In genomic region chr10:63229192-63229591, GRCh38 we compare ENCODE assay signal across 26 cellular contexts.
DNase-seq lines count a peak whose midpoint lies in the region; ATAC-seq, FAIRE-seq and TF ChIP-seq lines count a peak whose summit lies in the region.
"Had no signal": no experiment of that assay in that cellular context is flagged by ENCODE, and none has a peak within 500 bp of the region (broad histone marks: within the 10 kb centered on the region; RNA-seq: fewer than 3 reads in every experiment).

No MANE protein-coding gene starts in this region.

- peaks cover 5% of the 10 kb centered on the region for H3K36me3 Mint-ChIP-seq in activated naive CD4-positive, alpha-beta T cell treated with anti-CD3 and anti-CD28 coated beads, Interleukin-2, amount 50 U/mL, for 24 hours
- peaks cover 12% of the 10 kb centered on the region for H3K36me3 Mint-ChIP-seq in activated naive CD4-positive, alpha-beta T cell treated with anti-CD3 and anti-CD28 coated beads, Interleukin-2, amount 10 ng/mL, durations not matched to agents 7 days and 5 days
- H3K36me3 Mint-ChIP-seq in Calu3 (ENCODE audit: insufficient read depth, unreplicated experiment), result peaks cover 13% of the 10 kb centered on the region

- no peaks in the 10 kb centered on the region for H3K27me3 Mint-ChIP-seq in activated naive CD4-positive, alpha-beta T cell treated with anti-CD3 and anti-CD28 coated beads, Interleukin-2, amount 50 U/mL, for 24 hours
- no peaks in the 10 kb centered on the region for H3K27me3 Mint-ChIP-seq in activated naive CD4-positive, alpha-beta T cell treated with anti-CD3 and anti-CD28 coated beads, Interleukin-2, amount 10 ng/mL, durations not matched to agents 7 days and 5 days
- H3K27me3 Mint-ChIP-seq in Calu3 (ENCODE audit: unreplicated experiment), result no peaks in the 10 kb centered on the region
- H3K27me3 Mint-ChIP-seq: CD4-positive, CD25-positive, alpha-beta regulatory T cell had no signal

- H4K20me1 ChIP-seq in K562 (replicated peaks; ENCODE audit: control insufficient read depth, insufficient read depth, low read length) (no peaks in the 10 kb centered on the region), smooth muscle cell (ENCODE audit: low read depth) (peaks cover 100% of the 10 kb centered on the region)

- no peak for ATAC-seq in K562
- ATAC-seq: A549, GM12878, GM23338, HepG2, Right ventricle myocardium inferior had no signal

- H3K9ac ChIP-seq in K562 (ENCODE audit: insufficient read depth in 1 of 2, low read depth in 2 of 2, low read length in 2 of 2), result no peak overlapping the region
- H3K9ac ChIP-seq in smooth muscle cell (ENCODE audit: low read depth), result no peak overlapping the region

- no peak for TF ChIP-seq POLR2A in K562 (conservative IDR thresholded peaks at IDR 0.05)

- no peaks in the 10 kb centered on the region for H3K9me1 ChIP-seq in K562 (ENCODE audit: control insufficient read depth, insufficient read depth, low read length)

- H3K4me1 Mint-ChIP-seq in activated naive CD4-positive, alpha-beta T cell treated with anti-CD3 and anti-CD28 coated beads, Interleukin-2, amount 50 U/mL, for 24 hours, result peaks cover 87% of the 10 kb centered on the region
- H3K4me1 Mint-ChIP-seq in activated naive CD4-positive, alpha-beta T cell treated with anti-CD3 and anti-CD28 coated beads, Interleukin-2, amount 10 ng/mL, durations not matched to agents 7 days and 5 days, result peaks cover 47% of the 10 kb centered on the region
- peaks cover 19% of the 10 kb centered on the region for H3K4me1 Mint-ChIP-seq in Calu3 (ENCODE audit: low read depth, unreplicated experiment)

- H3F3A ChIP-seq in smooth muscle cell (ENCODE audit: low read depth), result no peaks in the 10 kb centered on the region

- H3K9me3 Mint-ChIP-seq in activated naive CD4-positive, alpha-beta T cell treated with anti-CD3 and anti-CD28 coated beads, Interleukin-2, amount 50 U/mL, for 24 hours, result no peaks in the 10 kb centered on the region
- no peaks in the 10 kb centered on the region for H3K9me3 Mint-ChIP-seq in activated naive CD4-positive, alpha-beta T cell treated with anti-CD3 and anti-CD28 coated beads, Interleukin-2, amount 10 ng/mL, durations not matched to agents 7 days and 5 days
- H3K9me3 Mint-ChIP-seq in Calu3 (ENCODE audit: low read depth, unreplicated experiment), result no peaks in the 10 kb centered on the region
- H3K9me3 Mint-ChIP-seq: CD4-positive, CD25-positive, alpha-beta regulatory T cell; GM23338 had no signal

- no peak for TF ChIP-seq RAD21 in K562 (CRISPR knock-in tag; conservative IDR thresholded peaks at IDR 0.05 in 1 of 2, IDR thresholded peaks at IDR 0.05 in 1 of 2)

- H3K79me2 ChIP-seq in K562 (ENCODE audit: control insufficient read depth, insufficient read depth, low read length) (peaks cover 95% of the 10 kb centered on the region), smooth muscle cell (ENCODE audit: low read depth) (peaks cover 100% of the 10 kb centered on the region)

- H3K36me3 ChIP-seq in K562 (ENCODE audit: control insufficient read depth, insufficient read depth, low read length) (peaks cover 2% of the 10 kb centered on the region; the same call in 1 of the 3 replicates), smooth muscle cell (ENCODE audit: low read depth) (peaks cover 2% of the 10 kb centered on the region), MG63 (no peaks in the 10 kb centered on the region)
- H3K36me3 ChIP-seq: HAP-1, SJSA1 had no signal

- 68% methylated on average over 4 of the region's 4 CpGs for WGBS in K562 (ENCODE audit: insufficient coverage, low coverage, missing lambda C conversion rate)
- 78% methylated on average over 4 of the region's 4 CpGs for WGBS in smooth muscle cell (ENCODE audit: low lambda C conversion rate)

- H3K4me2 ChIP-seq in K562 (ENCODE audit: insufficient read depth, low read length), result no peak overlapping the region
- no peak overlapping the region for H3K4me2 ChIP-seq in smooth muscle cell
- H3K4me2 ChIP-seq: A549, GM23338 had no signal

- no peak for DNase-seq in activated naive CD4-positive, alpha-beta T cell treated with anti-CD3 and anti-CD28 coated beads, Interleukin-2, amount 10 ng/mL, durations not matched to agents 7 days and 5 days
- DNase-seq in Calu3 (no peak), K562 (ENCODE audit: extremely low read depth in 1 of 4, low spot score in 3 of 4) (no peak), smooth muscle cell (lab: John Stamatoyannopoulos, UW; ENCODE audit: unreplicated experiment) (no peak), NOMO-1 (lab: John Stamatoyannopoulos, UW; ENCODE audit: unreplicated experiment in 2 of 2) (no peak), MG63 (no peak)
- DNase-seq: CD4-positive, CD25-positive, alpha-beta regulatory T cell; COR-L47; DMS 273 treated with DMSO at 0.1 percent for 48 hours; DMS79 treated with DMSO at 0.1 percent for 48 hours; KBM-7; NCI-H1105; NCI-H1694; NCI-H2081; NCI-H2171 treated with DMSO at 0.1 percent for 48 hours; NCI-H524 treated with DMSO at 0.1 percent for 48 hours; NCI-H82 had no signal

- TF ChIP-seq CTCF in Calu3 (IDR thresholded peaks at IDR 0.05; ENCODE audit: unreplicated experiment) (no peak), K562 (IDR thresholded peaks at IDR 0.05 in 2 of 3, conservative IDR thresholded peaks at IDR 0.05 in 1 of 3; ENCODE audit: insufficient read depth in 2 of 3, low read depth in 1 of 3, low read length in 3 of 3) (no peak), smooth muscle cell (IDR thresholded peaks at IDR 0.05; ENCODE audit: borderline replicate concordance, insufficient read depth, poor library complexity, severe bottlenecking) (no peak)

- H3K4me1 ChIP-seq in K562 (replicated peaks in 1 of 2; ENCODE audit: control insufficient read depth in 2 of 2, insufficient read depth in 2 of 2, low read length in 2 of 2) (peaks cover 10 to 22% of the 10 kb centered on the region in 2 experiments), smooth muscle cell (ENCODE audit: low read depth) (no peaks in the 10 kb centered on the region)
- H3K4me1 ChIP-seq: HAP-1, SJSA1 had no signal

- H3K9me3 ChIP-seq in K562 (replicated peaks; ENCODE audit: control insufficient read depth, insufficient read depth, low read depth, low read length), result no peaks in the 10 kb centered on the region
- no peaks in the 10 kb centered on the region for H3K9me3 ChIP-seq in smooth muscle cell (replicated peaks; ENCODE audit: low read depth)
- no peaks in the 10 kb centered on the region for H3K9me3 ChIP-seq in MG63
- H3K9me3 ChIP-seq: A549, HAP-1, SJSA1 had no signal

- in situ Hi-C loops in K562 (cut with MboI), result no loop called here

- intact Hi-C loops in Calu3 (cut with micrococcal nuclease; ENCODE audit: unreplicated experiment) (no loop called here), K562 (cut with micrococcal nuclease) (no loop called here)

- H3K4me3 ChIP-seq in K562 (no peak overlapping the region), smooth muscle cell (no peak overlapping the region), MG63 (no peak overlapping the region)
- H3K4me3 ChIP-seq: A549, GM12878, GM23338, HAP-1, SJSA1 had no signal

- CTCF ChIA-PET in activated naive CD4-positive, alpha-beta T cell treated with anti-CD3 and anti-CD28 coated beads, Interleukin-2, amount 10 ng/mL, durations not matched to agents 7 days and 5 days (lab: Charles Lee), result no interaction called here
- CTCF ChIA-PET in Calu3 (lab: Charles Lee), result no interaction called here
- CTCF ChIA-PET in K562 (lab: Yijun Ruan, JAX; ENCODE audit: low intra/inter-chr PET ratio), result no interaction called here

- H2AFZ ChIP-seq in K562 (ENCODE audit: low read depth, low read length), result no peak overlapping the region
- H2AFZ ChIP-seq in smooth muscle cell (ENCODE audit: low read depth), result no peak overlapping the region
- H2AFZ ChIP-seq: GM23338 had no signal

- POLR2A ChIA-PET in K562 (lab: Yijun Ruan, JAX), result interaction anchor here (1.7 kb wide), 1 partner anchor 12 kb away, joined by 7 read pairs; no protein-coding TSS in a partner anchor

- BruUV-seq in Calu3 (replicated peaks; lab: Mats Ljungman, UMichigan) (no TSS peak), K562 (replicated peaks; lab: Mats Ljungman, UMichigan) (no TSS peak)

- no peak for FAIRE-seq in K562 (lab: Jason Lieb, UNC)
- FAIRE-seq: A549, GM12878, HepG2 had no signal

- H3K27ac ChIP-seq in K562 (ENCODE audit: extremely low read depth, low read depth, low read length), result no peak overlapping the region
- H3K27ac ChIP-seq in smooth muscle cell (ENCODE audit: low read depth), result peak overlapping the region; percentile 17
- H3K27ac ChIP-seq: A549, HL-60, SJSA1 had no signal

- H3K27ac Mint-ChIP-seq in activated naive CD4-positive, alpha-beta T cell treated with anti-CD3 and anti-CD28 coated beads, Interleukin-2, amount 50 U/mL, for 24 hours, result peak overlapping the region; percentile 30
- H3K27ac Mint-ChIP-seq in activated naive CD4-positive, alpha-beta T cell treated with anti-CD3 and anti-CD28 coated beads, Interleukin-2, amount 10 ng/mL, durations not matched to agents 7 days and 5 days, result no peak overlapping the region
- peak overlapping the region; percentile 64 for H3K27ac Mint-ChIP-seq in Calu3 (ENCODE audit: unreplicated experiment)
- H3K27ac Mint-ChIP-seq: GM23338 had no signal

- no peak for TF ChIP-seq EP300 in K562 (IDR thresholded peaks at IDR 0.05; ENCODE audit: low read length)

- H3K27me3 ChIP-seq in K562 (ENCODE audit: control insufficient read depth in 2 of 2, insufficient read depth in 2 of 2, low read length in 2 of 2), result no peaks in the 10 kb centered on the region
- H3K27me3 ChIP-seq in smooth muscle cell (ENCODE audit: low read depth), result no peaks in the 10 kb centered on the region
- no peaks in the 10 kb centered on the region for H3K27me3 ChIP-seq in MG63
- H3K27me3 ChIP-seq: SJSA1 had no signal

- H3K4me3 Mint-ChIP-seq in activated naive CD4-positive, alpha-beta T cell treated with anti-CD3 and anti-CD28 coated beads, Interleukin-2, amount 50 U/mL, for 24 hours, result no peak overlapping the region
- H3K4me3 Mint-ChIP-seq in activated naive CD4-positive, alpha-beta T cell treated with anti-CD3 and anti-CD28 coated beads, Interleukin-2, amount 10 ng/mL, durations not matched to agents 7 days and 5 days, result no peak overlapping the region
- H3K4me3 Mint-ChIP-seq in Calu3 (ENCODE audit: low read depth, unreplicated experiment), result no peak overlapping the region
- H3K4me3 Mint-ChIP-seq: CD4-positive, CD25-positive, alpha-beta regulatory T cell; GM23338 had no signal

TF ChIP-seq in K562, 482 proteins besides CTCF, POLR2A, EP300 and RAD21:
- no peak for TF ChIP-seq CHCHD3 (CRISPR knock-in tag; IDR thresholded peaks at IDR 0.05)
- 0 out of 2 replicates have a peak, but pooled peaks have one; percentile 3 for TF ChIP-seq ZNF316 (IDR thresholded peaks at IDR 0.05)
